1 cellular context compared by ENCODE assay signal in the genomic region with DNA sequence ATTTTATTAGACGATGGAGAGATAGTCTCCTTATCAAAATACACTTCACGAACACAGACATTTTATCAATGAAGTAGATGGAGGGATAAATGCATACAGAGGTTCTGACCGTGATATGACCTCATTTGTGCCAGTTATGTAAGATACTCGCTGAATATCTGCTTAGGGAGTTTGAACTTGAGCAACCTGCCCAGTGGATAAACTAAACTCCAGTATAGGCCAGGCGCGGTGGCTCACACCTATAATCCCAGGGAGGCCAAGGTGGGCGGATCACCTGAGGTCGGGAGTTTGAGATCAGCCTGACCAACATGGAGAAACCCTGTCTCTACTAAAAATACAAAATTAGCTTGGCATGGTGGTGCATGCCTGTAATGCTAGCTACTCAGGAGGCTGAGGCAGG.
TF ChIP-seq lines count a peak whose summit lies in the region.
"Not testable (repeated sequence)": the region's sequence is repeated elsewhere in the genome, so short reads cannot be mapped to it uniquely, and the experiment has no call there.

No MANE protein-coding gene starts in this region.

TF ChIP-seq in K562, 482 proteins besides CTCF, POLR2A, EP300 and RAD21:
- TF ChIP-seq ATF7 (IDR thresholded peaks at IDR 0.05): 0 out of 2 replicates have a peak, but pooled peaks have one; percentile 11
- TF ChIP-seq, protein P1, sequence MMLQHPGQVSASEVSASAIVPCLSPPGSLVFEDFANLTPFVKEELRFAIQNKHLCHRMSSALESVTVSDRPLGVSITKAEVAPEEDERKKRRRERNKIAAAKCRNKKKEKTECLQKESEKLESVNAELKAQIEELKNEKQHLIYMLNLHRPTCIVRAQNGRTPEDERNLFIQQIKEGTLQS (IDR thresholded peaks at IDR 0.05): peak; percentile 20; the same call in 1 of the 2 replicates
- TF ChIP-seq, protein P1 (CRISPR knock-in tag; conservative IDR thresholded peaks at IDR 0.05): not testable (repeated sequence)
TF ChIP-seq in K562: peak in this region for 2; not testable (repeated sequence) for 480.
